ENCODE assay signal across 7 cellular contexts in the genomic region with DNA sequence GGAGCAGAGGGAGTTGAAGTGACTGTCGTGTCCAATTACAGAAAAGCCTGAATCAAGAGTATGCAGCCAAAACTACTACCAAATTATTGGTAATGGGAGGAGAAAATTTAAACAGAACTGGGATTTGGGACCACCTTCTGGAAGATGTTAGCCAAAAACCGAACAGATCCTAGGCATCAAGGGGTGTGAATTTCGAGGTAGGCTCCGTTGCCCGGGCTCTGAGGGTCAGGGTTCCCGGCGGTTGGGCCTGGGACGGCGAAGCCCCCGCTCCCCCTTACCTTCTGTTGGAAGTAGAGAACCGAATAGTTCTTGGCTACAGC. TPM values are rescaled to one million over a fixed set of nuclear protein-coding genes. Genes with fewer than 3 reads are reported as not detected.
DNase-seq lines count a peak whose midpoint lies in the region; ATAC-seq and TF ChIP-seq lines count a peak whose summit lies in the region.

No MANE protein-coding gene starts in this region.

- H3K9me3 ChIP-seq in PC-9 (ENCODE audit: insufficient read depth, low read depth) = no peaks in the 10 kb centered on the region
- H3K9me3 ChIP-seq in esophagus squamous epithelium = no peaks in the 10 kb centered on the region

- H3K27me3 ChIP-seq in PC-9 (ENCODE audit: insufficient read depth, low read depth) (no peaks in the 10 kb centered on the region), esophagus squamous epithelium (no peaks in the 10 kb centered on the region), rectal smooth muscle tissue (ENCODE audit: control insufficient read depth, insufficient read depth, low read length) (no peaks in the 10 kb centered on the region)

- no TSS peak for BruUV-seq in PC-9 (replicated peaks; lab: Mats Ljungman, UMichigan)

- H3K4me3 ChIP-seq in PC-9 (peak overlapping the region; percentile 88), esophagus squamous epithelium (peak overlapping the region; percentile 62 to 82 (median 74)), rectal smooth muscle tissue (ENCODE audit: low read length) (peak overlapping the region; percentile 72)

- DNase-seq in PC-9 (no peak), esophagus squamous epithelium (lab: John Stamatoyannopoulos, UW) (no peak)

- H3K4me1 ChIP-seq in PC-9 (replicated peaks; ENCODE audit: insufficient read depth) = peaks cover 17% of the 10 kb centered on the region
- peaks cover 19 to 74% (median 24%) of the 10 kb centered on the region in 3 donors for H3K4me1 ChIP-seq in esophagus squamous epithelium
- H3K4me1 ChIP-seq in rectal smooth muscle tissue (ENCODE audit: control insufficient read depth, insufficient read depth, low read length) = peaks cover 7% of the 10 kb centered on the region

- no peaks in the 10 kb centered on the region for H3K9me2 ChIP-seq in PC-9 (ENCODE audit: insufficient read depth)

- peak overlapping the region; percentile 69 for H3K9ac ChIP-seq in rectal smooth muscle tissue (ENCODE audit: low read length)

- no peak for TF ChIP-seq POLR2A in esophagus squamous epithelium (IDR thresholded peaks at IDR 0.05)

- POLR2A ChIA-PET in PC-9 (lab: Charles Lee; ENCODE audit: unreplicated experiment) = interaction anchor here (0.6 to 1.0 kb wide), 5 partner anchors 33 to 386 kb away, joined by 3 to 14 read pairs (median 3); a partner anchor contains a TSS

- H3F3A ChIP-seq in PC-9 (ENCODE audit: insufficient read depth, low read depth) = peaks cover 3% of the 10 kb centered on the region; the same call in 1 of the 2 replicates

- peaks cover 38% of the 10 kb centered on the region for H3K79me2 ChIP-seq in PC-9 (ENCODE audit: low read depth)

- TF ChIP-seq CTCF in PC-9 (conservative IDR thresholded peaks at IDR 0.05) (no peak), esophagus squamous epithelium (IDR thresholded peaks at IDR 0.05) (no peak)

- no peak overlapping the region for H3K27ac ChIP-seq in PC-9
- peak overlapping the region; percentile 90 to 97 (median 97) for H3K27ac ChIP-seq in esophagus squamous epithelium
- peak overlapping the region; percentile 69 for H3K27ac ChIP-seq in rectal smooth muscle tissue (ENCODE audit: low read depth, low read length)

- no peaks in the 10 kb centered on the region for H4K20me1 ChIP-seq in PC-9 (ENCODE audit: insufficient read depth)

- peak overlapping the region; percentile 98 for H2AFZ ChIP-seq in PC-9

- ATAC-seq in GM19455 (IDR thresholded peaks at IDR 0.05; ENCODE audit: unreplicated experiment) (peak; percentile 7), HG03139 (IDR thresholded peaks at IDR 0.05; ENCODE audit: unreplicated experiment) (no peak), GM21619 (IDR thresholded peaks at IDR 0.05; ENCODE audit: unreplicated experiment) (no peak), HG02759 (IDR thresholded peaks at IDR 0.05; ENCODE audit: unreplicated experiment) (no peak)

- intact Hi-C loops in PC-9 (cut with micrococcal nuclease; ENCODE audit: unreplicated experiment) = loop anchor here (1.0 to 2.0 kb wide), 6 partner anchors 33 to 825 kb away; a partner anchor contains a TSS
- intact Hi-C loops in esophagus squamous epithelium (cut with DNase I) = loop anchor here (10.0 kb wide), 2 partner anchors 265 to 375 kb away; no protein-coding TSS in a partner anchor

- H3K4me2 ChIP-seq in PC-9 = peak overlapping the region; percentile 87

- H3K36me3 ChIP-seq in PC-9 (ENCODE audit: low read depth) (no peaks in the 10 kb centered on the region), esophagus squamous epithelium (no peaks in the 10 kb centered on the region), rectal smooth muscle tissue (ENCODE audit: control insufficient read depth, insufficient read depth, low read length) (no peaks in the 10 kb centered on the region)

- CTCF ChIA-PET in PC-9 (lab: Charles Lee) = interaction anchor here (0.6 to 1.4 kb wide), 3 partner anchors 32 to 909 kb away, joined by 3 to 8 read pairs (median 4); no protein-coding TSS in a partner anchor

- WGBS in esophagus squamous epithelium, 2 donors = 0% methylated on average over 5 to 11 of the region's 11 CpGs

RNA-seq across cellular contexts. Expression of a gene that starts 0.3 kb away (rescaled TPM):
- 42.7 and 46.2 TPM in 2 replicates for total RNA-seq in PC-9 (2021)
- 10 to 100 TPM; 39.6 to 82.4 (median 50.3) TPM for total RNA-seq in esophagus squamous epithelium

RNA-seq across cellular contexts. Expression of a gene that starts 1.6 kb away (rescaled TPM):
- total RNA-seq in PC-9 (2021) = 6.1 and 12.4 TPM in 2 replicates
- 10 to 100 TPM in 1 of 4 donors, 1 to 10 TPM in 3; 2.8 to 10.9 (median 5.1) TPM for total RNA-seq in esophagus squamous epithelium
